14 cellular contexts compared by ENCODE assay signal in genomic region chr19:43652546-43652874, GRCh38. TPM values are rescaled to one million over a fixed set of nuclear protein-coding genes. Genes with fewer than 3 reads are reported as not detected.
DNase-seq lines count a peak whose midpoint lies in the region; ATAC-seq, FAIRE-seq and TF ChIP-seq lines count a peak whose summit lies in the region.
"Had no signal": no experiment of that assay in that cellular context is flagged by ENCODE, and none has a peak within 500 bp of the region (broad histone marks: within the 10 kb centered on the region; RNA-seq: fewer than 3 reads in every experiment).

No MANE protein-coding gene starts in this region.

- H3K9ac ChIP-seq in OCI-LY3 (ENCODE audit: low read length) (no peak overlapping the region), K562 (ENCODE audit: insufficient read depth in 1 of 2, low read depth in 2 of 2, low read length in 2 of 2) (no peak overlapping the region)

- H3K4me1 Mint-ChIP-seq in CD8-positive, alpha-beta T cell (ENCODE audit: low read depth): no peaks in the 10 kb centered on the region
- H3K4me1 Mint-ChIP-seq in neural crest cell: peaks cover 5% of the 10 kb centered on the region
- H3K4me1 Mint-ChIP-seq in activated naive CD8-positive, alpha-beta T cell treated with anti-CD3 and anti-CD28 coated beads for 36 hours: no peaks in the 10 kb centered on the region
- H3K4me1 Mint-ChIP-seq: CD4-positive, CD25-positive, alpha-beta regulatory T cell had no signal

- no peak overlapping the region for H3K4me3 Mint-ChIP-seq in CD8-positive, alpha-beta T cell
- H3K4me3 Mint-ChIP-seq in neural crest cell: no peak overlapping the region
- no peak overlapping the region for H3K4me3 Mint-ChIP-seq in activated naive CD8-positive, alpha-beta T cell treated with anti-CD3 and anti-CD28 coated beads for 36 hours
- H3K4me3 Mint-ChIP-seq: CD4-positive, CD25-positive, alpha-beta regulatory T cell; naive thymus-derived CD8-positive, alpha-beta T cell had no signal

- H3K36me3 ChIP-seq in CD8-positive, alpha-beta T cell (ENCODE audit: insufficient read depth, low read length): no peaks in the 10 kb centered on the region
- H3K36me3 ChIP-seq in OCI-LY3 (replicated peaks; ENCODE audit: low read depth, low read length) (no peaks in the 10 kb centered on the region), K562 (ENCODE audit: control insufficient read depth, insufficient read depth, low read length) (peaks cover 27% of the 10 kb centered on the region; the same call in 2 of the 3 replicates)
- H3K36me3 ChIP-seq: pancreas had no signal

- H3K4me2 ChIP-seq in OCI-LY3 (ENCODE audit: low read length): peak overlapping the region; percentile 58; the same call in 1 of the 2 replicates
- H3K4me2 ChIP-seq in K562 (ENCODE audit: insufficient read depth, low read length): peak overlapping the region; percentile 82; the same call in 1 of the 2 replicates

- H3K79me2 ChIP-seq in OCI-LY3 (ENCODE audit: low read length) (no peaks in the 10 kb centered on the region), K562 (ENCODE audit: control insufficient read depth, insufficient read depth, low read length) (no peaks in the 10 kb centered on the region)

- H3K9me3 Mint-ChIP-seq in CD8-positive, alpha-beta T cell: no peaks in the 10 kb centered on the region
- H3K9me3 Mint-ChIP-seq in neural crest cell: no peaks in the 10 kb centered on the region
- peaks cover 3% of the 10 kb centered on the region for H3K9me3 Mint-ChIP-seq in activated naive CD8-positive, alpha-beta T cell treated with anti-CD3 and anti-CD28 coated beads for 36 hours

- no peaks in the 10 kb centered on the region for H3K9me1 ChIP-seq in K562 (ENCODE audit: control insufficient read depth, insufficient read depth, low read length)

- no TSS peak for BruUV-seq in K562 (replicated peaks; lab: Mats Ljungman, UMichigan)

- H3K9me3 ChIP-seq in CD8-positive, alpha-beta T cell (ENCODE audit: low read length): no peaks in the 10 kb centered on the region
- no peaks in the 10 kb centered on the region for H3K9me3 ChIP-seq in OCI-LY3 (ENCODE audit: insufficient read depth, low read length)
- H3K9me3 ChIP-seq in K562 (replicated peaks; ENCODE audit: control insufficient read depth, insufficient read depth, low read depth, low read length): no peaks in the 10 kb centered on the region
- H3K9me3 ChIP-seq: left lung, pancreas had no signal

- no peaks in the 10 kb centered on the region for H3K27me3 ChIP-seq in CD8-positive, alpha-beta T cell (ENCODE audit: insufficient read depth, low read length)
- H3K27me3 ChIP-seq in OCI-LY3 (ENCODE audit: low read depth, low read length) (no peaks in the 10 kb centered on the region), K562 (ENCODE audit: control insufficient read depth in 2 of 2, insufficient read depth in 2 of 2, low read length in 2 of 2) (no peaks in the 10 kb centered on the region)
- H3K27me3 ChIP-seq: brain microvascular endothelial cell, left lung, pancreas had no signal

- no peak overlapping the region for H3K27ac ChIP-seq in CD8-positive, alpha-beta T cell (ENCODE audit: low read depth, low read length)
- no peak overlapping the region for H3K27ac ChIP-seq in OCI-LY3 (ENCODE audit: low read length)
- no peak overlapping the region for H3K27ac ChIP-seq in K562 (ENCODE audit: extremely low read depth, low read depth, low read length)
- H3K27ac ChIP-seq: brain microvascular endothelial cell, HL-60, left lung had no signal

- no peaks in the 10 kb centered on the region for H3K27me3 Mint-ChIP-seq in CD8-positive, alpha-beta T cell (ENCODE audit: low read depth)
- no peaks in the 10 kb centered on the region for H3K27me3 Mint-ChIP-seq in neural crest cell (ENCODE audit: low read depth)
- no peaks in the 10 kb centered on the region for H3K27me3 Mint-ChIP-seq in activated naive CD8-positive, alpha-beta T cell treated with anti-CD3 and anti-CD28 coated beads for 36 hours
- H3K27me3 Mint-ChIP-seq: CD4-positive, CD25-positive, alpha-beta regulatory T cell; naive thymus-derived CD8-positive, alpha-beta T cell had no signal

- H3K4me1 ChIP-seq in CD8-positive, alpha-beta T cell (ENCODE audit: insufficient read depth, low read length): no peaks in the 10 kb centered on the region
- peaks cover 4% of the 10 kb centered on the region; the same call in 1 of the 2 replicates for H3K4me1 ChIP-seq in OCI-LY3 (ENCODE audit: low read length)
- peaks cover 0 to 3% of the 10 kb centered on the region in 2 experiments; a peak in 1 of 5 replicates for H3K4me1 ChIP-seq in K562 (replicated peaks in 1 of 2; ENCODE audit: control insufficient read depth in 2 of 2, insufficient read depth in 2 of 2, low read length in 2 of 2)
- H3K4me1 ChIP-seq: left lung had no signal

- TF ChIP-seq POLR2A in K562 (conservative IDR thresholded peaks at IDR 0.05): no peak

- no peak for TF ChIP-seq EP300 in K562 (IDR thresholded peaks at IDR 0.05; ENCODE audit: low read length)

- H3K27ac Mint-ChIP-seq in CD8-positive, alpha-beta T cell: no peak overlapping the region
- peak overlapping the region; percentile 43 for H3K27ac Mint-ChIP-seq in neural crest cell (ENCODE audit: unreplicated experiment)
- no peak overlapping the region for H3K27ac Mint-ChIP-seq in activated naive CD8-positive, alpha-beta T cell treated with anti-CD3 and anti-CD28 coated beads for 36 hours

- no peak for ATAC-seq in CD8-positive, alpha-beta T cell
- peak; percentile 44; the same call in 2 of the 3 replicates for ATAC-seq in K562
- no peak for ATAC-seq in HG02642 (IDR thresholded peaks at IDR 0.05; ENCODE audit: poor library complexity, unreplicated experiment)
- no peak for ATAC-seq in HG02885 (IDR thresholded peaks at IDR 0.05; ENCODE audit: poor library complexity, unreplicated experiment)
- ATAC-seq in HG02870 (IDR thresholded peaks at IDR 0.05; ENCODE audit: unreplicated experiment): no peak

- H2AFZ ChIP-seq in OCI-LY3 (ENCODE audit: low read depth, low read length) (peak overlapping the region; percentile 92), K562 (ENCODE audit: low read depth, low read length) (peak overlapping the region; percentile 95; the same call in 1 of the 2 replicates)

- WGBS in K562 (ENCODE audit: insufficient coverage, low coverage, missing lambda C conversion rate): 53% methylated on average over 5 of the region's 5 CpGs

- peak; percentile 16 for TF ChIP-seq CTCF in CD8-positive, alpha-beta T cell (IDR thresholded peaks at IDR 0.05)
- no peak for TF ChIP-seq CTCF in OCI-LY3 (IDR thresholded peaks at IDR 0.05; ENCODE audit: low read depth, low read length)
- no peak for TF ChIP-seq CTCF in K562 (IDR thresholded peaks at IDR 0.05 in 2 of 3, conservative IDR thresholded peaks at IDR 0.05 in 1 of 3; ENCODE audit: insufficient read depth in 2 of 3, low read depth in 1 of 3, low read length in 3 of 3)
- TF ChIP-seq CTCF in neural crest cell (conservative IDR thresholded peaks at IDR 0.05): peak; percentile 4

- no peak overlapping the region for H3K4me3 ChIP-seq in CD8-positive, alpha-beta T cell (ENCODE audit: low read depth, low read length)
- no peak overlapping the region for H3K4me3 ChIP-seq in OCI-LY3 (ENCODE audit: low read length)
- H3K4me3 ChIP-seq in K562: no peak overlapping the region
- H3K4me3 ChIP-seq: left lung had no signal

- CTCF ChIA-PET in CD8-positive, alpha-beta T cell (lab: Charles Lee): interaction anchor here (0.7 to 1.4 kb wide), 5 partner anchors 10 to 97 kb away, joined by 3 read pairs; no protein-coding TSS in a partner anchor
- CTCF ChIA-PET in K562 (lab: Yijun Ruan, JAX; ENCODE audit: low intra/inter-chr PET ratio): interaction anchor here (2.1 to 2.3 kb wide), 3 partner anchors 57 to 205 kb away, joined by 5 to 7 read pairs (median 6); partner anchors contain the start of gene IRGQ

- H4K20me1 ChIP-seq in OCI-LY3 (ENCODE audit: insufficient read depth, low read length): no peaks in the 10 kb centered on the region
- no peaks in the 10 kb centered on the region for H4K20me1 ChIP-seq in K562 (replicated peaks; ENCODE audit: control insufficient read depth, insufficient read depth, low read length)

- TF ChIP-seq RAD21 in K562 (CRISPR knock-in tag; conservative IDR thresholded peaks at IDR 0.05 in 1 of 2, IDR thresholded peaks at IDR 0.05 in 1 of 2): no peak

- no peak for FAIRE-seq in K562 (lab: Jason Lieb, UNC)
- FAIRE-seq: pancreas had no signal

- H3K36me3 Mint-ChIP-seq in CD8-positive, alpha-beta T cell: peaks cover 25% of the 10 kb centered on the region
- H3K36me3 Mint-ChIP-seq in neural crest cell (ENCODE audit: low read depth): peaks cover 31% of the 10 kb centered on the region
- peaks cover 15% of the 10 kb centered on the region for H3K36me3 Mint-ChIP-seq in activated naive CD8-positive, alpha-beta T cell treated with anti-CD3 and anti-CD28 coated beads for 36 hours

- intact Hi-C loops in CD8-positive, alpha-beta T cell (cut with DNase I, micrococcal nuclease): no loop called here
- intact Hi-C loops in K562 (cut with micrococcal nuclease): loop anchor here (1.0 to 10.0 kb wide), 3 partner anchors 56 to 208 kb away; partner anchors contain the start of genes IRGQ and ZNF576

- in situ Hi-C loops in K562 (cut with MboI): loop anchor here (5.0 kb wide), 2 partner anchors 95 to 205 kb away; no protein-coding TSS in a partner anchor

- POLR2A ChIA-PET in CD8-positive, alpha-beta T cell (lab: Charles Lee): interaction anchor here (0.6 kb wide), 1 partner anchor 124 kb away, joined by 5 read pairs; no protein-coding TSS in a partner anchor
- POLR2A ChIA-PET in K562 (lab: Yijun Ruan, JAX): interaction anchor here (0.6 to 1.0 kb wide), 4 partner anchors 16 to 936 kb away, joined by 3 to 6 read pairs (median 4); no protein-coding TSS in a partner anchor

- DNase-seq in CD8-positive, alpha-beta T cell: no peak
- no peak for DNase-seq in K562 (ENCODE audit: extremely low read depth in 1 of 4, low spot score in 3 of 4)
- DNase-seq in neural crest cell (ENCODE audit: low read depth, low spot score): no peak
- no peak for DNase-seq in activated naive CD8-positive, alpha-beta T cell treated with anti-CD3 and anti-CD28 coated beads for 36 hours

RNA-seq across cellular contexts. Expression of gene CADM4, which starts 12.9 kb away (rescaled TPM):
- total RNA-seq in CD8-positive, alpha-beta T cell: under 1 TPM in 1 of 2 experiments, not detected in 1; 0.19 TPM
- total RNA-seq in K562 (2011; cell fraction: chromatin; rRNA removed; ENCODE audit: low replicate concordance): 2.0 and 2.5 TPM in 2 replicates
- total RNA-seq in K562 (2011; cell fraction: nucleolus; rRNA removed): 2.6 and 7.0 TPM in 2 replicates
- 0.99 and 4.5 TPM in 2 replicates for total RNA-seq in K562 (2011; cell fraction: nucleoplasm; rRNA removed)
- total RNA-seq in K562 (2014; rRNA removed): 1.8 and 2.5 TPM in 2 replicates
- 0.61 and 0.87 TPM in 2 replicates for total RNA-seq in K562 (2014; rRNA removed; fragmentation: Illumina TruSeq; extraction: Trizol)
- 0.72 and 1.2 TPM in 2 replicates for total RNA-seq in K562 (2015; rRNA removed; fragmentation: Illumina TruSeq; extraction: Trizol)
- total RNA-seq in K562 (2021): 1.9 and 2.3 TPM in 2 replicates
- polyA plus RNA-seq in K562 (2011; rRNA removed): 1.4 and 2.1 TPM in 2 replicates
- 1.9 and 3.5 TPM in 2 replicates for polyA plus RNA-seq in K562 (2011; cell fraction: cytosol; rRNA removed)
- polyA plus RNA-seq in K562 (2011; cell fraction: nucleus; rRNA removed): 1.1 and 2.4 TPM in 2 replicates
- polyA plus RNA-seq in K562 (2012): 2.1 and 2.5 TPM in 2 replicates
- 1.3 and 2.2 TPM in 2 replicates for polyA plus RNA-seq in K562 (2014; fragmentation: Illumina TruSeq; extraction: Trizol)
- under 1 TPM; 0.03 to 0.13 TPM for polyA plus RNA-seq in K562 (2014; fragmentation: Nextera tagmentation; extraction: Ambion mirVana)
- 1.7 and 4.6 TPM in 2 replicates for polyA plus RNA-seq in K562 (2014; rRNA removed)
- polyA minus RNA-seq in K562 (2011; rRNA and poly(A)+ RNA removed): 0.30 and 0.32 TPM in 2 replicates
- polyA minus RNA-seq in K562 (2011; cell fraction: cytosol; rRNA and poly(A)+ RNA removed): 0.86 and 1.5 TPM in 2 replicates
- 0.54 and 0.89 TPM in 2 replicates for polyA minus RNA-seq in K562 (2011; cell fraction: nucleus; rRNA and poly(A)+ RNA removed)
- 74.4 and 78.5 TPM in 2 replicates for total RNA-seq in neural crest cell
- total RNA-seq in activated naive CD8-positive, alpha-beta T cell treated with anti-CD3 and anti-CD28 coated beads for 36 hours: under 1 TPM; 0.26 to 0.29 TPM
- polyA plus RNA-seq: CD4-positive, CD25-positive, alpha-beta regulatory T cell; naive thymus-derived CD8-positive, alpha-beta T cell had no signal

RNA-seq across cellular contexts. Expression of gene PLAUR, which starts 17.5 kb away (rescaled TPM):
- 1 to 10 TPM; 6.9 to 7.8 TPM for total RNA-seq in CD8-positive, alpha-beta T cell
- 40.8 and 45.7 TPM in 2 replicates for total RNA-seq in K562 (2011; cell fraction: chromatin; rRNA removed; ENCODE audit: low replicate concordance)
- total RNA-seq in K562 (2011; cell fraction: nucleolus; rRNA removed): 32.8 and 41.9 TPM in 2 replicates
- 31.3 and 41.4 TPM in 2 replicates for total RNA-seq in K562 (2011; cell fraction: nucleoplasm; rRNA removed)
- 13.1 and 15.6 TPM in 2 replicates for total RNA-seq in K562 (2014; rRNA removed)
- total RNA-seq in K562 (2014; rRNA removed; fragmentation: Illumina TruSeq; extraction: Trizol): 6.9 and 8.1 TPM in 2 replicates
- 10.8 and 12.4 TPM in 2 replicates for total RNA-seq in K562 (2015; rRNA removed; fragmentation: Illumina TruSeq; extraction: Trizol)
- total RNA-seq in K562 (2021): 10.8 and 12.9 TPM in 2 replicates
- 8.4 and 17.5 TPM in 2 replicates for polyA plus RNA-seq in K562 (2011; rRNA removed)
- polyA plus RNA-seq in K562 (2011; cell fraction: cytosol; rRNA removed): 15.3 and 17.9 TPM in 2 replicates
- polyA plus RNA-seq in K562 (2011; cell fraction: nucleus; rRNA removed): 30.9 and 37.0 TPM in 2 replicates
- polyA plus RNA-seq in K562 (2012): 14.7 and 23.9 TPM in 2 replicates
- polyA plus RNA-seq in K562 (2014; fragmentation: Illumina TruSeq; extraction: Trizol): 13.6 and 14.4 TPM in 2 replicates
- 10 to 100 TPM in 1 of 2 experiments, 1 to 10 TPM in 1; 7.0 to 10.9 TPM for polyA plus RNA-seq in K562 (2014; fragmentation: Nextera tagmentation; extraction: Ambion mirVana)
- 14.3 and 16.2 TPM in 2 replicates for polyA plus RNA-seq in K562 (2014; rRNA removed)
- 10.0 and 14.3 TPM in 2 replicates for polyA minus RNA-seq in K562 (2011; rRNA and poly(A)+ RNA removed)
- 6.2 and 8.2 TPM in 2 replicates for polyA minus RNA-seq in K562 (2011; cell fraction: cytosol; rRNA and poly(A)+ RNA removed)
- 6.2 and 11.0 TPM in 2 replicates for polyA minus RNA-seq in K562 (2011; cell fraction: nucleus; rRNA and poly(A)+ RNA removed)
- total RNA-seq in neural crest cell: 31.4 and 33.6 TPM in 2 replicates
- 1 to 10 TPM; 6.5 to 7.6 TPM for total RNA-seq in activated naive CD8-positive, alpha-beta T cell treated with anti-CD3 and anti-CD28 coated beads for 36 hours

RNA-seq across cellular contexts. Expression of gene ZNF428, which starts 33.1 kb away (rescaled TPM):
- total RNA-seq in CD8-positive, alpha-beta T cell: 10 to 100 TPM; 31.8 to 33.3 TPM
- 6.3 and 13.9 TPM in 2 replicates for total RNA-seq in K562 (2011; cell fraction: chromatin; rRNA removed; ENCODE audit: low replicate concordance)
- total RNA-seq in K562 (2011; cell fraction: nucleolus; rRNA removed): 8.6 and 12.7 TPM in 2 replicates
- 10.1 and 10.3 TPM in 2 replicates for total RNA-seq in K562 (2011; cell fraction: nucleoplasm; rRNA removed)
- 85.7 and 86.9 TPM in 2 replicates for total RNA-seq in K562 (2014; rRNA removed)
- total RNA-seq in K562 (2014; rRNA removed; fragmentation: Illumina TruSeq; extraction: Trizol): 8.4 and 8.8 TPM in 2 replicates
- 27.5 and 30.4 TPM in 2 replicates for total RNA-seq in K562 (2015; rRNA removed; fragmentation: Illumina TruSeq; extraction: Trizol)
- total RNA-seq in K562 (2021): 42.2 and 49.2 TPM in 2 replicates
- polyA plus RNA-seq in K562 (2011; rRNA removed): 14.9 and 15.9 TPM in 2 replicates
- 17.8 and 32.7 TPM in 2 replicates for polyA plus RNA-seq in K562 (2011; cell fraction: cytosol; rRNA removed)
- polyA plus RNA-seq in K562 (2011; cell fraction: nucleus; rRNA removed): 14.2 and 15.7 TPM in 2 replicates
- polyA plus RNA-seq in K562 (2012): 41.0 and 43.7 TPM in 2 replicates
- 14.9 and 19.1 TPM in 2 replicates for polyA plus RNA-seq in K562 (2014; fragmentation: Illumina TruSeq; extraction: Trizol)
- under 1 TPM; 0.15 to 0.23 TPM for polyA plus RNA-seq in K562 (2014; fragmentation: Nextera tagmentation; extraction: Ambion mirVana)
- polyA plus RNA-seq in K562 (2014; rRNA removed): 68.7 and 75.7 TPM in 2 replicates
- polyA minus RNA-seq in K562 (2011; rRNA and poly(A)+ RNA removed): 2.5 and 3.4 TPM in 2 replicates
- 4.3 and 6.7 TPM in 2 replicates for polyA minus RNA-seq in K562 (2011; cell fraction: cytosol; rRNA and poly(A)+ RNA removed)
- polyA minus RNA-seq in K562 (2011; cell fraction: nucleus; rRNA and poly(A)+ RNA removed): 4.3 and 6.9 TPM in 2 replicates
- 114 and 117 TPM in 2 replicates for total RNA-seq in neural crest cell
- total RNA-seq in activated naive CD8-positive, alpha-beta T cell treated with anti-CD3 and anti-CD28 coated beads for 36 hours: 10 to 100 TPM; 16.8 to 19.7 TPM

RNA-seq across cellular contexts. Expression of gene SRRM5, which starts 40.6 kb away (rescaled TPM):
- total RNA-seq in CD8-positive, alpha-beta T cell: under 1 TPM; 0.16 to 0.31 TPM
- total RNA-seq in K562 (2011; cell fraction: chromatin; rRNA removed; ENCODE audit: low replicate concordance): 1.0 and 1.2 TPM in 2 replicates
- 0.33 TPM in 1 of 2 replicates, not detected in the other for total RNA-seq in K562 (2011; cell fraction: nucleolus; rRNA removed)
- total RNA-seq in K562 (2011; cell fraction: nucleoplasm; rRNA removed): 0.23 and 0.29 TPM in 2 replicates
- 0.08 and 0.09 TPM in 2 replicates for total RNA-seq in K562 (2014; rRNA removed)
- 0.13 and 0.25 TPM in 2 replicates for total RNA-seq in K562 (2014; rRNA removed; fragmentation: Illumina TruSeq; extraction: Trizol)
- total RNA-seq in K562 (2015; rRNA removed; fragmentation: Illumina TruSeq; extraction: Trizol): 0.08 and 0.18 TPM in 2 replicates
- total RNA-seq in K562 (2021): 0.11 and 0.18 TPM in 2 replicates
- polyA plus RNA-seq in K562 (2011; rRNA removed): 0.10 and 0.18 TPM in 2 replicates
- polyA plus RNA-seq in K562 (2011; cell fraction: cytosol; rRNA removed): 0.01 and 0.03 TPM in 2 replicates
- 0.29 and 0.67 TPM in 2 replicates for polyA plus RNA-seq in K562 (2011; cell fraction: nucleus; rRNA removed)
- polyA plus RNA-seq in K562 (2012): 0.26 and 0.37 TPM in 2 replicates
- 0.43 and 0.45 TPM in 2 replicates for polyA plus RNA-seq in K562 (2014; fragmentation: Illumina TruSeq; extraction: Trizol)
- not detected for polyA plus RNA-seq in K562 (2014; fragmentation: Nextera tagmentation; extraction: Ambion mirVana)
- polyA plus RNA-seq in K562 (2014; rRNA removed): 0.25 and 0.36 TPM in 2 replicates
- polyA minus RNA-seq in K562 (2011; rRNA and poly(A)+ RNA removed): 0.12 TPM in 1 of 2 replicates, not detected in the other
- polyA minus RNA-seq in K562 (2011; cell fraction: cytosol; rRNA and poly(A)+ RNA removed): not detected in 2 replicates
- 0.22 TPM in 1 of 2 replicates, not detected in the other for polyA minus RNA-seq in K562 (2011; cell fraction: nucleus; rRNA and poly(A)+ RNA removed)
- total RNA-seq in neural crest cell: 0.41 and 0.51 TPM in 2 replicates
- under 1 TPM; 0.54 to 0.60 TPM for total RNA-seq in activated naive CD8-positive, alpha-beta T cell treated with anti-CD3 and anti-CD28 coated beads for 36 hours

RNA-seq across cellular contexts. Expression of gene ZNF576, which starts 56.1 kb away (rescaled TPM):
- total RNA-seq in CD8-positive, alpha-beta T cell: 1 to 10 TPM; 4.9 to 5.2 TPM
- 16.8 and 39.5 TPM in 2 replicates for total RNA-seq in K562 (2011; cell fraction: chromatin; rRNA removed; ENCODE audit: low replicate concordance)
- 33.8 and 38.9 TPM in 2 replicates for total RNA-seq in K562 (2011; cell fraction: nucleolus; rRNA removed)
- total RNA-seq in K562 (2011; cell fraction: nucleoplasm; rRNA removed): 35.0 and 41.2 TPM in 2 replicates
- total RNA-seq in K562 (2014; rRNA removed) (7.1 and 16.2 TPM in 2 replicates), K562 (2014; rRNA removed; fragmentation: Illumina TruSeq; extraction: Trizol) (5.6 and 6.8 TPM in 2 replicates), K562 (2015; rRNA removed; fragmentation: Illumina TruSeq; extraction: Trizol) (8.8 and 9.9 TPM in 2 replicates), K562 (2021) (14.2 and 18.2 TPM in 2 replicates), neural crest cell (18.3 and 19.7 TPM in 2 replicates)
- polyA plus RNA-seq in K562 (2011; rRNA removed) (7.3 and 9.7 TPM in 2 replicates), K562 (2014; fragmentation: Illumina TruSeq; extraction: Trizol) (12.5 and 12.7 TPM in 2 replicates), K562 (2014; fragmentation: Nextera tagmentation; extraction: Ambion mirVana) (10 to 100 TPM; 12.2 to 18.2 TPM), K562 (2014; rRNA removed) (12.8 and 17.4 TPM in 2 replicates)
- polyA plus RNA-seq in K562 (2011; cell fraction: cytosol; rRNA removed): 14.2 and 34.8 TPM in 2 replicates
- polyA plus RNA-seq in K562 (2011; cell fraction: nucleus; rRNA removed): 10.6 and 13.3 TPM in 2 replicates
- 12.8 and 12.9 TPM in 2 replicates for polyA plus RNA-seq in K562 (2012)
- polyA minus RNA-seq in K562 (2011; rRNA and poly(A)+ RNA removed): 6.4 and 8.1 TPM in 2 replicates
- polyA minus RNA-seq in K562 (2011; cell fraction: cytosol; rRNA and poly(A)+ RNA removed): 5.5 and 6.7 TPM in 2 replicates
- polyA minus RNA-seq in K562 (2011; cell fraction: nucleus; rRNA and poly(A)+ RNA removed): 12.8 and 16.1 TPM in 2 replicates
- 10 to 100 TPM; 11.7 to 14.9 TPM for total RNA-seq in activated naive CD8-positive, alpha-beta T cell treated with anti-CD3 and anti-CD28 coated beads for 36 hours

Comparison
In these comparisons a context has a peak if more than half of its experiments do, and no peak if none do; other contexts are left out.
1. CTCF ChIP-seq: peak in CD8-positive, alpha-beta T cell (single experiment) and neural crest cell (single experiment); none in OCI-LY3 (single experiment) and K562 (0 of 3).